In genomic region chr17:38134860-38135259, GRCh38 we compare ENCODE assay signal across 11 cellular contexts. TPM values are rescaled to one million over a fixed set of nuclear protein-coding genes. Genes with fewer than 3 reads are reported as not detected.
"Had no signal": no experiment of that assay in that cellular context is flagged by ENCODE, and none has a peak within 500 bp of the region (broad histone marks: within the 10 kb centered on the region; RNA-seq: fewer than 3 reads in every experiment).

No MANE protein-coding gene starts in this region.

RNA-seq across cellular contexts. Expression of gene TBC1D3E, which starts 7.1 kb away (rescaled TPM):
- total RNA-seq: activated CD4-positive, alpha-beta T cell treated with anti-CD3 and anti-CD28 coated beads for 36 hours; activated CD8-positive, alpha-beta T cell treated with anti-CD3 and anti-CD28 coated beads for 36 hours; activated naive CD8-positive, alpha-beta T cell treated with anti-CD3 and anti-CD28 coated beads, Interleukin-2, amount 10 ng/mL, durations not matched to agents 7 days and 5 days; activated T-cell treated with anti-CD3 and anti-CD28 coated beads, Interleukin-2, amount 50 U/mL, for 4 hours; activated T-helper 17 cell treated with anti-CD3 and anti-CD28 coated beads, Interleukin-2, amount 50 U/mL, for 72 hours; K562; OCI-LY7; Right ventricle myocardium inferior; RPMI7951; SJCRH30 had no signal

RNA-seq across cellular contexts. Expression of gene TBC1D3, which starts 57.5 kb away (rescaled TPM):
- total RNA-seq: activated CD4-positive, alpha-beta T cell treated with anti-CD3 and anti-CD28 coated beads for 36 hours; activated CD8-positive, alpha-beta T cell treated with anti-CD3 and anti-CD28 coated beads for 36 hours; activated naive CD8-positive, alpha-beta T cell treated with anti-CD3 and anti-CD28 coated beads, Interleukin-2, amount 10 ng/mL, durations not matched to agents 7 days and 5 days; activated T-cell treated with anti-CD3 and anti-CD28 coated beads, Interleukin-2, amount 50 U/mL, for 4 hours; adrenal gland; OCI-LY7; Right ventricle myocardium inferior; RPMI7951; SJCRH30 had no signal
